ENCODE assay signal across 8 cellular contexts in the genomic region with DNA sequence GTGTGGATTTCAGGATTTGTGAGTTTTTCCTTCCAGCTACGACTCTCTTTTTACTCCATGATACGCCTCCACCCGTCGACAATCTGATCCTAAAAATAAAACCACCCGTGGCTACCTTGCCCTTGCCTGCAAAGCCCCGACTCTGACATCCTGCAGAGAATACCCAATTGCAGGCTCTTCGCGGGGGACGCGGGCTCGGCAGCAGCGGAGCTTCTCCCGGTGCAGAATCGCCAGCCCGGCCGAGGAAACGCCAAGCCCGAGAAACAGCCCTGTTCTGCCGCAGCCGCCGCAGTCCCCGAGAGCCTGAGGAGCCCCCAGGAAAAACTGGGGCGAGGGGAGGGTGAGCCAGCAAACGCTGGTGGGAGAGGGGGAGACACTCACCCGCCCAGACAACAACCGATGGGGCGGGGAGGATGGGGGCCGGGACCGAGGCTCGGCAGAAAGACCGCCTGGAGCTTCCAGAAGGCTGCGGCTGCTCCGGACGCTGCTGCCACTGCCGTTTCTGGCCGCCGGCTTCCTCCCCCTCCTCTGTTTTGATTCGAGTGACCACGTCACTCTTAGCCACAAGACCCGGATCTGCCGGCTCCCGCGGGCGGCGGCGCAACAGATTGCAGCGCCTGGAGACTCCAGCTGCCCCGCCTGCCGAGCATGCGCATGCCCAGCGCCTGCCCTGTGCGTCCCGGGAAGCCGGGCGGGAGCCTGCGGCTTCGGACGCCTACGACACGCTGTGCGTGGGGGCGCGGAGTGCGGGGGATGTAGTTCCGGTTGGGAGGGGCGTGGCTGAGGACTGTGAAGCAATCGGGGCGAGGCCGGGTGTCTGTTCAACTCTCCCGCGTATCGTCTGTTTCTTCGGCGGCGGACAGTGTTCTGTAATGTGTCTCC. TPM values are rescaled to one million over a fixed set of nuclear protein-coding genes. Genes with fewer than 3 reads are reported as not detected.
DNase-seq lines count a peak whose midpoint lies in the region; ATAC-seq, FAIRE-seq and TF ChIP-seq lines count a peak whose summit lies in the region.

Gene SMIM14 (minus strand): TSS at position 508 of the 882 bp plus-strand sequence. CDS start 33,720 bp downstream, outside the sequence.

- no peaks in the 10 kb centered on the region for H3K27me3 ChIP-seq in keratinocyte (ENCODE audit: control insufficient read depth, extremely low read depth, insufficient read depth, low read length)

- no peaks in the 10 kb centered on the region for H3K9me1 ChIP-seq in keratinocyte (ENCODE audit: control insufficient read depth, extremely low read depth, insufficient read depth, low read length)

- H3K79me2 ChIP-seq in keratinocyte (ENCODE audit: control insufficient read depth, insufficient read depth, low read length), result peaks cover 3% of the 10 kb centered on the region

- peaks cover 19% of the 10 kb centered on the region for H3K4me1 ChIP-seq in keratinocyte (ENCODE audit: control insufficient read depth, extremely low read depth, insufficient read depth, low read length)

- no peaks in the 10 kb centered on the region for H3K36me3 ChIP-seq in keratinocyte (ENCODE audit: control insufficient read depth in 2 of 2, extremely low read depth in 1 of 2, insufficient read depth in 2 of 2, low read length in 2 of 2)

- H3K9ac ChIP-seq in keratinocyte (ENCODE audit: control insufficient read depth, extremely low read depth, insufficient read depth, low read length), result peak within 1 kb of the TSS; percentile 94

- peak within 1 kb of the TSS; percentile 93 for H3K27ac ChIP-seq in keratinocyte (ENCODE audit: control insufficient read depth, insufficient read depth, low read length)

- H2AFZ ChIP-seq in keratinocyte (ENCODE audit: control insufficient read depth, low read length), result peak within 1 kb of the TSS; percentile 94

- dilution Hi-C loops in keratinocyte (cut with MboI; ENCODE audit: extremely low pct_ligation_motif_present, low sequenced_read_pairs), result no loop called here

- H3K9me3 ChIP-seq in keratinocyte (ENCODE audit: control insufficient read depth, low read depth, low read length), result no peaks in the 10 kb centered on the region

- peak within 1 kb of the TSS; percentile 100 for H3K4me2 ChIP-seq in keratinocyte (ENCODE audit: control insufficient read depth, extremely low read depth, insufficient read depth, low read depth, low read length)

- DNase-seq in AG09319 (ENCODE audit: extremely low read depth, low read depth) (peak; percentile 97), NCI-H345 treated with DMSO at 0.1 percent for 48 hours (lab: John Stamatoyannopoulos, UW; ENCODE audit: unreplicated experiment) (peak; percentile 79), cerebellar nuclear complex (lab: John Stamatoyannopoulos, UW) (peak; percentile 39 to 88), keratinocyte (ENCODE audit: low read depth, low spot score) (peak; percentile 84)
- DNase-seq in activated CD4-positive, CD25-positive, alpha-beta regulatory T cell treated with anti-CD3 and anti-CD28 coated beads, Interleukin-2, amount 50 U/mL, for 72 hours, result peak; percentile 87
- peak; percentile 80 to 89 (median 85) for DNase-seq in stimulated activated CD4-positive, alpha-beta T cell treated with anti-CD3 and anti-CD28 coated beads, Interleukin-12 subunit alpha, Interleukin-12 subunit beta, amount 100 ng/mL, for 48 hours (ENCODE audit: low read depth in 2 of 3, low spot score in 1 of 3)

- peak within 1 kb of the TSS; percentile 61 to 88 (median 86) for H3K4me3 ChIP-seq in keratinocyte (ENCODE audit: control insufficient read depth in 2 of 3, extremely low read depth in 1 of 3, insufficient read depth in 2 of 3, low read depth in 1 of 3, low read length in 3 of 3)

- no peaks in the 10 kb centered on the region for H4K20me1 ChIP-seq in keratinocyte (ENCODE audit: control insufficient read depth, extremely low read depth, insufficient read depth, low read length)

- ATAC-seq in GM19023 (IDR thresholded peaks at IDR 0.05; ENCODE audit: unreplicated experiment), result peak; percentile 77
- peak; percentile 71 for ATAC-seq in HG03196 (IDR thresholded peaks at IDR 0.05; ENCODE audit: unreplicated experiment)

- FAIRE-seq in keratinocyte (lab: Jason Lieb, UNC), result peak; percentile 73

- TF ChIP-seq CTCF in AG09319 (IDR thresholded peaks at IDR 0.05; ENCODE audit: low read depth, low read length), result no peak
- peak in 1 of 3 experiments; percentile 10 for TF ChIP-seq CTCF in keratinocyte (optimal IDR thresholded peaks at IDR 0.05 in 1 of 3, IDR thresholded peaks at IDR 0.05 in 1 of 3, conservative IDR thresholded peaks at IDR 0.05 in 1 of 3; ENCODE audit: extremely low read depth in 1 of 3, insufficient read depth in 2 of 3, low read length in 3 of 3)

RNA-seq across cellular contexts. Expression of gene SMIM14, which starts in this region (rescaled TPM):
- polyA plus RNA-seq in keratinocyte, result 4.7 to 18.9 TPM (median 13.9 TPM) in 3 replicates
- 2.8 TPM for polyA plus RNA-seq in keratinocyte (2011; ENCODE audit: low read depth)
- polyA plus RNA-seq in keratinocyte (2011; cell fraction: cytosol; rRNA removed), result 11.0 and 21.5 TPM in 2 replicates
- 7.3 and 11.4 TPM in 2 replicates for polyA plus RNA-seq in keratinocyte (2011; cell fraction: nucleus; rRNA removed)
- polyA plus RNA-seq in keratinocyte (2012; ENCODE audit: low replicate concordance), result 5.1 and 12.7 TPM in 2 replicates
- 6.0 to 23.4 TPM (median 17.8 TPM) in 3 replicates for polyA minus RNA-seq in keratinocyte
- 8.1 TPM for polyA minus RNA-seq in keratinocyte (2011; cell fraction: cytosol; rRNA and poly(A)+ RNA removed)
- polyA minus RNA-seq in keratinocyte (2011; cell fraction: nucleus; rRNA and poly(A)+ RNA removed), result 1.3 and 9.2 TPM in 2 replicates

Comparison
In these comparisons a context has a peak if more than half of its experiments do, and no peak if none do; other contexts are left out.
1. Peak in every context shown above with its lines: DNase-seq, ATAC-seq, H3K4me3 ChIP-seq and H3K27ac ChIP-seq.